ENCODE assay signal across 8 cellular contexts in genomic region chr6:33279971-33280511, GRCh38. TPM values are rescaled to one million over a fixed set of nuclear protein-coding genes. Genes with fewer than 3 reads are reported as not detected.
DNase-seq lines count a peak whose midpoint lies in the region; ATAC-seq, FAIRE-seq and TF ChIP-seq lines count a peak whose summit lies in the region.

No MANE protein-coding gene starts in this region.

- FAIRE-seq in HTR-8/SVneo (lab: Jason Lieb, UNC), result peak; percentile 16

- no peaks in the 10 kb centered on the region for H3K9me3 ChIP-seq in suprapubic skin
- H3K9me3 ChIP-seq in upper lobe of left lung, result no peaks in the 10 kb centered on the region

- TF ChIP-seq EP300 in suprapubic skin (IDR thresholded peaks at IDR 0.05) (no peak), upper lobe of left lung (IDR thresholded peaks at IDR 0.05) (no peak)

- 58% methylated on average over 3 of the region's 5 CpGs for WGBS in suprapubic skin
- 65 to 72% methylated on average over 4 to 5 of the region's 5 CpGs for WGBS in upper lobe of left lung, 2 donors

- ATAC-seq in upper lobe of left lung (ENCODE audit: low FRiP score in 2 of 2), result no peak

- H3K4me3 ChIP-seq in fibroblast of mammary gland (ENCODE audit: control insufficient read depth, low read depth, low read length), result no peak overlapping the region
- no peak overlapping the region for H3K4me3 ChIP-seq in suprapubic skin
- no peak overlapping the region for H3K4me3 ChIP-seq in upper lobe of left lung

- H3K4me1 ChIP-seq in suprapubic skin, result peaks cover 34% of the 10 kb centered on the region
- peaks cover 23 to 41% (median 32%) of the 10 kb centered on the region in 4 donors for H3K4me1 ChIP-seq in upper lobe of left lung

- DNase-seq in DMS114 treated with DMSO at 0.1 percent for 48 hours (lab: John Stamatoyannopoulos, UW; ENCODE audit: unreplicated experiment), result peak; percentile 78
- peak; percentile 60 for DNase-seq in HTR-8/SVneo (ENCODE audit: insufficient read length, low spot score)
- peak; percentile 82 for DNase-seq in SK-N-DZ (ENCODE audit: low spot score)
- peak; percentile 70 for DNase-seq in fibroblast of mammary gland (ENCODE audit: low read depth)
- peak in 1 of 2 donors; percentile 65 for DNase-seq in suprapubic skin (ENCODE audit: low spot score in 2 of 2)
- DNase-seq in GM19238 (ENCODE audit: insufficient read length, low spot score), result no peak
- DNase-seq in cerebellar nuclear complex (lab: John Stamatoyannopoulos, UW), result no peak
- no peak for DNase-seq in upper lobe of left lung

- H3K27me3 ChIP-seq in suprapubic skin (no peaks in the 10 kb centered on the region), upper lobe of left lung (no peaks in the 10 kb centered on the region)

- TF ChIP-seq POLR2A in suprapubic skin (IDR thresholded peaks at IDR 0.05), result no peak
- TF ChIP-seq POLR2A in upper lobe of left lung (IDR thresholded peaks at IDR 0.05), result no peak

- H3K27ac ChIP-seq in suprapubic skin (no peak overlapping the region), upper lobe of left lung (peak overlapping the region in 1 of 4 donors; percentile 6)

- TF ChIP-seq CTCF in fibroblast of mammary gland (conservative IDR thresholded peaks at IDR 0.05; ENCODE audit: control insufficient read depth, insufficient read depth, low read depth, low read length), result peak; percentile 75
- peak; percentile 40 to 49 for TF ChIP-seq CTCF in suprapubic skin (IDR thresholded peaks at IDR 0.05)
- peak in 3 of 6 experiments; percentile 39 to 57 (median 39) for TF ChIP-seq CTCF in upper lobe of left lung (IDR thresholded peaks at IDR 0.05)

- H3K36me3 ChIP-seq in suprapubic skin, result peaks cover 62% of the 10 kb centered on the region
- peaks cover 0 to 79% (median 42%) of the 10 kb centered on the region in 4 donors for H3K36me3 ChIP-seq in upper lobe of left lung

RNA-seq across cellular contexts. Expression of gene B3GALT4, which starts 3.1 kb away (rescaled TPM):
- 0.12 and 0.42 TPM in 2 replicates for polyA plus RNA-seq in SK-N-DZ (2014; cell fraction: cytosol; rRNA removed)
- polyA plus RNA-seq in SK-N-DZ (2014; cell fraction: nucleus; rRNA removed), result 0.19 and 0.38 TPM in 2 replicates
- total RNA-seq in suprapubic skin (10 to 100 TPM; 16.6 to 26.2 (median 18.2) TPM), upper lobe of left lung (10 to 100 TPM; 20.1 to 29.7 (median 23.2) TPM)

RNA-seq across cellular contexts. Expression of gene RPS18, which starts 8.2 kb away (rescaled TPM):
- polyA plus RNA-seq in SK-N-DZ (2014; cell fraction: cytosol; rRNA removed), result 7,428 and 7,555 TPM in 2 replicates
- polyA plus RNA-seq in SK-N-DZ (2014; cell fraction: nucleus; rRNA removed), result 3,035 and 5,193 TPM in 2 replicates
- total RNA-seq in suprapubic skin (1,000 to 10,000 TPM; 2,261 to 4,381 (median 4,042) TPM), upper lobe of left lung (1,000 to 10,000 TPM in 4 of 6 donors, 100 to 1,000 TPM in 2; 535 to 2,038 (median 1,627) TPM)

RNA-seq across cellular contexts. Expression of gene VPS52, which starts 8.4 kb away (rescaled TPM):
- 36.0 and 38.6 TPM in 2 replicates for polyA plus RNA-seq in SK-N-DZ (2014; cell fraction: cytosol; rRNA removed)
- 104 and 130 TPM in 2 replicates for polyA plus RNA-seq in SK-N-DZ (2014; cell fraction: nucleus; rRNA removed)
- total RNA-seq in suprapubic skin (10 to 100 TPM; 44.4 to 75.1 (median 59.0) TPM), upper lobe of left lung (100 to 1,000 TPM in 1 of 6 donors, 10 to 100 TPM in 5; 30.1 to 170 (median 45.8) TPM)

RNA-seq across cellular contexts. Expression of gene WDR46, which starts 9.0 kb away (rescaled TPM):
- polyA plus RNA-seq in SK-N-DZ (2014; cell fraction: cytosol; rRNA removed), result 105 and 106 TPM in 2 replicates
- polyA plus RNA-seq in SK-N-DZ (2014; cell fraction: nucleus; rRNA removed), result 200 and 246 TPM in 2 replicates
- total RNA-seq in suprapubic skin, result 10 to 100 TPM; 41.3 to 67.2 (median 50.2) TPM
- 10 to 100 TPM; 21.1 to 50.3 (median 41.7) TPM for total RNA-seq in upper lobe of left lung

RNA-seq across cellular contexts. Expression of gene PFDN6, which starts 9.4 kb away (rescaled TPM):
- 107 and 170 TPM in 2 replicates for polyA plus RNA-seq in SK-N-DZ (2014; cell fraction: cytosol; rRNA removed)
- polyA plus RNA-seq in SK-N-DZ (2014; cell fraction: nucleus; rRNA removed), result 81.3 and 118 TPM in 2 replicates
- total RNA-seq in suprapubic skin, result 10 to 100 TPM; 20.5 to 31.5 (median 22.3) TPM
- total RNA-seq in upper lobe of left lung, result 10 to 100 TPM; 13.8 to 42.9 (median 30.7) TPM

Comparison
In these comparisons a context has a peak if more than half of its experiments do, and no peak if none do; other contexts are left out.
1. DNase-seq: peak in DMS114 treated with DMSO at 0.1 percent for 48 hours (single experiment), HTR-8/SVneo (single experiment), SK-N-DZ (single experiment) and fibroblast of mammary gland (single experiment); none in GM19238 (single experiment), cerebellar nuclear complex (0 of 2) and upper lobe of left lung (0 of 2).